Comparison of ENCODE assay signal across 8 cellular contexts in genomic region chr13:33799950-33800592, GRCh38. TPM values are rescaled to one million over a fixed set of nuclear protein-coding genes. Genes with fewer than 3 reads are reported as not detected.
DNase-seq lines count a peak whose midpoint lies in the region; ATAC-seq and TF ChIP-seq lines count a peak whose summit lies in the region.

No MANE protein-coding gene starts in this region.

- H3K27me3 Mint-ChIP-seq in naive thymus-derived CD4-positive, alpha-beta T cell: peaks cover 0 to 20% (median 11%) of the 10 kb centered on the region in 5 donors
- H3K27me3 Mint-ChIP-seq in activated naive CD8-positive, alpha-beta T cell treated with anti-CD3 and anti-CD28 coated beads, Interleukin-2, amount 50 U/mL, for 24 hours: peaks cover 5% of the 10 kb centered on the region

- no peak overlapping the region for H3K27ac ChIP-seq in naive thymus-derived CD4-positive, alpha-beta T cell (ENCODE audit: low read depth, low read length)

- POLR2A ChIA-PET in naive thymus-derived CD4-positive, alpha-beta T cell (lab: Charles Lee): interaction anchor here (0.7 kb wide), 1 partner anchor 56 kb away, joined by 3 read pairs; no protein-coding TSS in a partner anchor

- H3K4me3 Mint-ChIP-seq in naive thymus-derived CD4-positive, alpha-beta T cell: peak overlapping the region in 2 of 10 donors; percentile 25 to 54
- no peak overlapping the region for H3K4me3 Mint-ChIP-seq in activated naive CD8-positive, alpha-beta T cell treated with anti-CD3 and anti-CD28 coated beads, Interleukin-2, amount 50 U/mL, for 24 hours

- CTCF ChIA-PET in naive thymus-derived CD4-positive, alpha-beta T cell (lab: Charles Lee): interaction anchor here (0.7 to 1.2 kb wide), 3 partner anchors 9 to 1358 kb away, joined by 3 to 4 read pairs (median 3); no protein-coding TSS in a partner anchor

- peaks cover 0 to 2% (median 0%) of the 10 kb centered on the region in 11 donors for H3K9me3 Mint-ChIP-seq in naive thymus-derived CD4-positive, alpha-beta T cell
- no peaks in the 10 kb centered on the region for H3K9me3 Mint-ChIP-seq in activated naive CD8-positive, alpha-beta T cell treated with anti-CD3 and anti-CD28 coated beads, Interleukin-2, amount 50 U/mL, for 24 hours

- no peaks in the 10 kb centered on the region for H3K36me3 Mint-ChIP-seq in naive thymus-derived CD4-positive, alpha-beta T cell
- H3K36me3 Mint-ChIP-seq in activated naive CD8-positive, alpha-beta T cell treated with anti-CD3 and anti-CD28 coated beads, Interleukin-2, amount 50 U/mL, for 24 hours (ENCODE audit: low read depth): no peaks in the 10 kb centered on the region

- H3K36me3 ChIP-seq in naive thymus-derived CD4-positive, alpha-beta T cell (ENCODE audit: control insufficient read depth in 2 of 3, insufficient read depth in 3 of 3, low read length in 3 of 3): no peaks in the 10 kb centered on the region

- intact Hi-C loops in naive thymus-derived CD4-positive, alpha-beta T cell (cut with micrococcal nuclease): loop anchor here (1.0 to 5.0 kb wide), 3 partner anchors 1357 to 1922 kb away; no protein-coding TSS in a partner anchor

- H3K4me3 ChIP-seq in naive thymus-derived CD4-positive, alpha-beta T cell (ENCODE audit: low read length): no peak overlapping the region

- no peaks in the 10 kb centered on the region for H3K27me3 ChIP-seq in naive thymus-derived CD4-positive, alpha-beta T cell (ENCODE audit: control insufficient read depth in 2 of 2, insufficient read depth in 2 of 2, low read length in 2 of 2)

- H3K4me1 ChIP-seq in naive thymus-derived CD4-positive, alpha-beta T cell (ENCODE audit: control insufficient read depth in 2 of 2, insufficient read depth in 2 of 2, low read length in 2 of 2): no peaks in the 10 kb centered on the region

- DNase-seq in GDM1 (lab: John Stamatoyannopoulos, UW) (peak; percentile 29), cerebellum (ENCODE audit: low spot score) (peak; percentile 65), GM19240 (ENCODE audit: insufficient read length, low spot score) (no peak), NCI-H345 (lab: John Stamatoyannopoulos, UW) (no peak)
- peak in 2 of 9 donors; percentile 12 to 13 for DNase-seq in naive thymus-derived CD4-positive, alpha-beta T cell
- no peak for DNase-seq in activated naive CD8-positive, alpha-beta T cell treated with anti-CD3 and anti-CD28 coated beads, Interleukin-2, amount 50 U/mL, for 24 hours
- no peak for DNase-seq in stimulated activated CD4-positive, alpha-beta T cell treated with anti-CD3 and anti-CD28 coated beads, Interleukin-4, amount 100 ng/mL, for 24 hours

- peaks cover 0 to 10% (median 0%) of the 10 kb centered on the region in 7 donors for H3K4me1 Mint-ChIP-seq in naive thymus-derived CD4-positive, alpha-beta T cell
- H3K4me1 Mint-ChIP-seq in activated naive CD8-positive, alpha-beta T cell treated with anti-CD3 and anti-CD28 coated beads, Interleukin-2, amount 50 U/mL, for 24 hours: peaks cover 2% of the 10 kb centered on the region

- no peaks in the 10 kb centered on the region for H3K9me3 ChIP-seq in naive thymus-derived CD4-positive, alpha-beta T cell (ENCODE audit: control insufficient read depth in 2 of 3, low read length in 3 of 3)

- peak; percentile 46 for ATAC-seq in naive thymus-derived CD4-positive, alpha-beta T cell
- no peak for ATAC-seq in activated naive CD8-positive, alpha-beta T cell treated with anti-CD3 and anti-CD28 coated beads, Interleukin-2, amount 50 U/mL, for 24 hours

- TF ChIP-seq CTCF in LNCAP (IDR thresholded peaks at IDR 0.05): peak; percentile 45; the same call in 1 of the 2 replicates

- peak overlapping the region in 1 of 9 donors; percentile 5 for H3K27ac Mint-ChIP-seq in naive thymus-derived CD4-positive, alpha-beta T cell
- no peak overlapping the region for H3K27ac Mint-ChIP-seq in activated naive CD8-positive, alpha-beta T cell treated with anti-CD3 and anti-CD28 coated beads, Interleukin-2, amount 50 U/mL, for 24 hours

RNA-seq across cellular contexts. Expression of gene RFC3, which starts 17.9 kb away (rescaled TPM):
- total RNA-seq in cerebellum: 28.8 TPM
- total RNA-seq in naive thymus-derived CD4-positive, alpha-beta T cell: 10 to 100 TPM in 1 of 5 experiments, 1 to 10 TPM in 4; 4.5 to 29.9 (median 7.1) TPM
- polyA plus RNA-seq in naive thymus-derived CD4-positive, alpha-beta T cell: 1 to 10 TPM; 5.4 to 5.6 TPM

Comparison
In these comparisons a context has a peak if more than half of its experiments do, and no peak if none do; other contexts are left out.
1. DNase-seq: peak in GDM1 (single experiment) and cerebellum (single experiment); none in GM19240 (single experiment), activated naive CD8-positive, alpha-beta T cell treated with anti-CD3 and anti-CD28 coated beads, Interleukin-2, amount 50 U/mL, for 24 hours (single experiment), NCI-H345 (single experiment) and stimulated activated CD4-positive, alpha-beta T cell treated with anti-CD3 and anti-CD28 coated beads, Interleukin-4, amount 100 ng/mL, for 24 hours (single experiment).